ENCODE assay signal across 8 cellular contexts in genomic region chr2:233867993-233868532, GRCh38.
DNase-seq lines count a peak whose midpoint lies in the region; ATAC-seq, FAIRE-seq and TF ChIP-seq lines count a peak whose summit lies in the region.

TSS of gene MSL3B (minus strand) at chr2:233868386.

- peak within 1 kb of the TSS; percentile 92 for H3K27ac Mint-ChIP-seq in activated T-helper 1 cell treated with anti-CD3 and anti-CD28 coated beads, Interleukin-12 subunit alpha, Interleukin-12 subunit beta, Interleukin-2, Interleukin-4 antibody, amounts not matched to agents 30 ng/mL and 10 ng/mL and 1 ng/mL, durations not matched to agents 14 hours and 24 hours and 36 hours
- H3K27ac Mint-ChIP-seq in progenitor cell of endocrine pancreas = peak within 1 kb of the TSS; percentile 88

- peaks cover 24% of the 10 kb centered on the region for H3K4me1 Mint-ChIP-seq in activated T-helper 1 cell treated with anti-CD3 and anti-CD28 coated beads, Interleukin-12 subunit alpha, Interleukin-12 subunit beta, Interleukin-2, Interleukin-4 antibody, amounts not matched to agents 30 ng/mL and 10 ng/mL and 1 ng/mL, durations not matched to agents 14 hours and 24 hours and 36 hours (ENCODE audit: low read depth)
- no peaks in the 10 kb centered on the region for H3K4me1 Mint-ChIP-seq in progenitor cell of endocrine pancreas (ENCODE audit: low read depth)

- peaks cover 11% of the 10 kb centered on the region for H3K9me3 Mint-ChIP-seq in activated T-helper 1 cell treated with anti-CD3 and anti-CD28 coated beads, Interleukin-12 subunit alpha, Interleukin-12 subunit beta, Interleukin-2, Interleukin-4 antibody, amounts not matched to agents 30 ng/mL and 10 ng/mL and 1 ng/mL, durations not matched to agents 14 hours and 24 hours and 36 hours
- peaks cover 23% of the 10 kb centered on the region for H3K9me3 Mint-ChIP-seq in progenitor cell of endocrine pancreas (ENCODE audit: low read depth)

- no peak for FAIRE-seq in D721Med (lab: Jason Lieb, UNC)

- peaks cover 23% of the 10 kb centered on the region for H3K36me3 Mint-ChIP-seq in activated T-helper 1 cell treated with anti-CD3 and anti-CD28 coated beads, Interleukin-12 subunit alpha, Interleukin-12 subunit beta, Interleukin-2, Interleukin-4 antibody, amounts not matched to agents 30 ng/mL and 10 ng/mL and 1 ng/mL, durations not matched to agents 14 hours and 24 hours and 36 hours (ENCODE audit: low read depth)
- H3K36me3 Mint-ChIP-seq in progenitor cell of endocrine pancreas (ENCODE audit: insufficient read depth) = peaks cover 24% of the 10 kb centered on the region

- peak within 1 kb of the TSS; percentile 80 for H3K4me3 ChIP-seq in fibroblast of villous mesenchyme (ENCODE audit: low read depth, low read length)

- peaks cover 27% of the 10 kb centered on the region for H3K27me3 Mint-ChIP-seq in activated T-helper 1 cell treated with anti-CD3 and anti-CD28 coated beads, Interleukin-12 subunit alpha, Interleukin-12 subunit beta, Interleukin-2, Interleukin-4 antibody, amounts not matched to agents 30 ng/mL and 10 ng/mL and 1 ng/mL, durations not matched to agents 14 hours and 24 hours and 36 hours (ENCODE audit: insufficient read depth)
- peaks cover 32% of the 10 kb centered on the region for H3K27me3 Mint-ChIP-seq in progenitor cell of endocrine pancreas

- ATAC-seq in HG02588 (IDR thresholded peaks at IDR 0.05; ENCODE audit: unreplicated experiment) = peak; percentile 69
- ATAC-seq in HG02870 (IDR thresholded peaks at IDR 0.05; ENCODE audit: unreplicated experiment) = no peak

- intact Hi-C loops in activated T-helper 1 cell treated with anti-CD3 and anti-CD28 coated beads, Interleukin-12 subunit alpha, Interleukin-12 subunit beta, Interleukin-2, Interleukin-4 antibody, amounts not matched to agents 30 ng/mL and 10 ng/mL and 1 ng/mL, durations not matched to agents 14 hours and 24 hours and 36 hours (cut with micrococcal nuclease) = loop anchor here (1.0 to 10.0 kb wide), 2 partner anchors 14 to 167 kb away; partner anchors contain the start of gene HJURP

- H3K4me3 Mint-ChIP-seq in activated T-helper 1 cell treated with anti-CD3 and anti-CD28 coated beads, Interleukin-12 subunit alpha, Interleukin-12 subunit beta, Interleukin-2, Interleukin-4 antibody, amounts not matched to agents 30 ng/mL and 10 ng/mL and 1 ng/mL, durations not matched to agents 14 hours and 24 hours and 36 hours = peak within 1 kb of the TSS; percentile 93
- H3K4me3 Mint-ChIP-seq in progenitor cell of endocrine pancreas (ENCODE audit: low read depth) = peak within 1 kb of the TSS; percentile 89

- TF ChIP-seq CTCF in fibroblast of villous mesenchyme (IDR thresholded peaks at IDR 0.05; ENCODE audit: insufficient read depth, low read depth, low read length) (no peak), progenitor cell of endocrine pancreas (IDR thresholded peaks at IDR 0.05; ENCODE audit: unreplicated experiment) (no peak), D721Med (IDR thresholded peaks at IDR 0.05; ENCODE audit: insufficient read depth, missing control alignments) (no peak)

- peak; percentile 92 for DNase-seq in GM03348 (ENCODE audit: low spot score)
- peak; percentile 72 for DNase-seq in NCI-H526 treated with DMSO at 0.1 percent for 48 hours (lab: John Stamatoyannopoulos, UW)
- DNase-seq in activated T-helper 1 cell treated with anti-CD3 and anti-CD28 coated beads, Interleukin-12 subunit alpha, Interleukin-12 subunit beta, Interleukin-2, Interleukin-4 antibody, amounts not matched to agents 30 ng/mL and 10 ng/mL and 1 ng/mL, durations not matched to agents 14 hours and 24 hours and 36 hours (ENCODE audit: low spot score) = peak; percentile 55
- peak; percentile 52 for DNase-seq in fibroblast of villous mesenchyme (ENCODE audit: low read depth)
- DNase-seq in progenitor cell of endocrine pancreas (ENCODE audit: low spot score, unreplicated experiment) = peak; percentile 23
- no peak for DNase-seq in D721Med (ENCODE audit: insufficient read length, low spot score)
